In the genomic region with DNA sequence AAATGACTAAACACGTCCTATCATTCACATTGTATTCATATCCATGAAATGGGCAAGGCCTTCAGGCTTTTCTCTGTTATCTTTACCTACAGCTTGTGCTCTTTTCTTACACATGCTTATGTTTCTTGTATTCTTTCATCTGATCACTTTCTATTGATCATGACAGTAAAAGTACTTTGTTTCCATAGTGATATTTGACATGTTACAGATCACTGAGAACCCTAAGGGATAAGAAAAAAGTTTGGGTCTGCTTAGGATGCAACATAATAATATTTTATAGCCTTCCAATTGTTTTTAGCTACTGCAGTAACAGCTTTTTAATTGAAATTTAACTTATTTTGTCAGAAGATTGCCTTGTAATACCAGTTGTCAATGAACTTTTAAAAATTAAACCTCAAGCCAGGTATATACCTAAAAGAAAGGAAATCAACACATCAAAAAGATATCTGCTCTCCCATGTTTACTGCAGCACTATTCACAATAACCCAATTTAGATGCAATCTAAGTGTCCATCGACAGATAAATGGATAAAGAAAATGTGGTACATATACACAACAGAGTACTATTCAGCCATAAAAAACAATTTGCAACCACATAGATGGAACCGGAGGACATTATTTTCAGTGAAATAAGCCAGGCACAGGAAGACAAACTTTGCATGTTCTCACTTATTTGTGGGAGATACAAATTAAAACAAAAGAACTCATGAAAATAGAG, we compare ENCODE assay signal across 1 cellular context.
TF ChIP-seq lines count a peak whose summit lies in the region.

No MANE protein-coding gene starts in this region.

TF ChIP-seq in K562, 482 proteins besides CTCF, POLR2A, EP300 and RAD21:
- TF ChIP-seq XRCC4 (IDR thresholded peaks at IDR 0.05; ENCODE audit: extremely low read depth, insufficient read depth, insufficient read length) (no peak), PRPF4 (IDR thresholded peaks at IDR 0.05; ENCODE audit: insufficient read depth, low read depth, low read length, poor library complexity, severe bottlenecking) (no peak), MTA1 (IDR thresholded peaks at IDR 0.05; ENCODE audit: borderline replicate concordance) (no peak), RFX1 (IDR thresholded peaks at IDR 0.05) (0 out of 2 replicates have a peak, but pooled peaks have one; percentile 6), ZNF253 (CRISPR knock-in tag; conservative IDR thresholded peaks at IDR 0.05) (no peak), CBFA2T3 (IDR thresholded peaks at IDR 0.05) (0 out of 2 replicates have a peak, but pooled peaks have one; percentile 9)
- TF ChIP-seq, protein P1, sequence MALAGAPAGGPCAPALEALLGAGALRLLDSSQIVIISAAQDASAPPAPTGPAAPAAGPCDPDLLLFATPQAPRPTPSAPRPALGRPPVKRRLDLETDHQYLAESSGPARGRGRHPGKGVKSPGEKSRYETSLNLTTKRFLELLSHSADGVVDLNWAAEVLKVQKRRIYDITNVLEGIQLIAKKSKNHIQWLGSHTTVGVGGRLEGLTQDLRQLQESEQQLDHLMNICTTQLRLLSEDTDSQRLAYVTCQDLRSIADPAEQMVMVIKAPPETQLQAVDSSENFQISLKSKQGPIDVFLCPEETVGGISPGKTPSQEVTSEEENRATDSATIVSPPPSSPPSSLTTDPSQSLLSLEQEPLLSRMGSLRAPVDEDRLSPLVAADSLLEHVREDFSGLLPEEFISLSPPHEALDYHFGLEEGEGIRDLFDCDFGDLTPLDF (CRISPR knock-in tag; IDR thresholded peaks at IDR 0.05): no peak
